Comparison of ENCODE assay signal across 1 cellular context in the genomic region with DNA sequence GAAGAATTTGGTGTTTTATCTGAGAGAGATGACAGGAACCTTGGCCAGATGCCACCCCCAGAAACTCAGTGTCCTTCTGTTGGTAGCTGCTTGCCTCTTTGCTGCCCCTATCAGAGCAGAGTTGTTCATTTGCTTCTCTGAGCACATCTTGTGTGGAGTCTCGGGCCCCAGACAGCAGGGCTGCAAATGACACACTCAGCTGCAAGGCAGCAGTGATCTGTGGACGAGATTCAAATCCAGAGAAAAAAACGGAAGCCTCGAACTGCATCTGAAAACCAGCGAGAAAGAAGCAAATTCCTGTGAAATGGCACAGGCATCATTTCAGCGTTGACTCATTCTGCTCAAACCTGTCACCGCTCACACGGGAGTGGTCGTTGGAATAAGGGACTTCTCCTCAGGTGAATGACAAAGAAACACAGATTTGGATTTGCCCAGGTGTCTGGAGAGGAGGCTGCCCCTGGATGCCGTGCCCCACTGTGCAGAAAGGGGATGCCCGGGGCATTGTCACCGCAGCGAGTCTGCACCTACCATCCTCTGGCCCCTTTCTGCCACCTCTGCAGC.
TF ChIP-seq lines count a peak whose summit lies in the region.

No MANE protein-coding gene starts in this region.

TF ChIP-seq in IMR-90, 13 proteins besides CTCF, POLR2A, EP300 and RAD21 (continued from another document):
- TF ChIP-seq ELK1 (IDR thresholded peaks at IDR 0.05; ENCODE audit: borderline replicate concordance, low read depth, low read length) (no peak), CHD1 (IDR thresholded peaks at IDR 0.05; ENCODE audit: low read depth, low read length) (no peak), NFE2L2 (IDR thresholded peaks at IDR 0.05; ENCODE audit: low read depth, low read length) (no peak), RFX5 (IDR thresholded peaks at IDR 0.05; ENCODE audit: low read depth, low read length) (no peak), FOS (IDR thresholded peaks at IDR 0.05; ENCODE audit: low read depth, low read length) (no peak), CEBPB (IDR thresholded peaks at IDR 0.05; ENCODE audit: low read depth, low read length) (no peak)
- TF ChIP-seq, protein P1, sequence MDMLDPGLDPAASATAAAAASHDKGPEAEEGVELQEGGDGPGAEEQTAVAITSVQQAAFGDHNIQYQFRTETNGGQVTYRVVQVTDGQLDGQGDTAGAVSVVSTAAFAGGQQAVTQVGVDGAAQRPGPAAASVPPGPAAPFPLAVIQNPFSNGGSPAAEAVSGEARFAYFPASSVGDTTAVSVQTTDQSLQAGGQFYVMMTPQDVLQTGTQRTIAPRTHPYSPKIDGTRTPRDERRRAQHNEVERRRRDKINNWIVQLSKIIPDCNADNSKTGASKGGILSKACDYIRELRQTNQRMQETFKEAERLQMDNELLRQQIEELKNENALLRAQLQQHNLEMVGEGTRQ (IDR thresholded peaks at IDR 0.05; ENCODE audit: low read depth, low read length), result no peak
